Comparison of ENCODE assay signal across 13 cellular contexts in genomic region chr15:29734917-29735572, GRCh38.
DNase-seq lines count a peak whose midpoint lies in the region; ATAC-seq, FAIRE-seq and TF ChIP-seq lines count a peak whose summit lies in the region.
"Had no signal": no experiment of that assay in that cellular context is flagged by ENCODE, and none has a peak within 500 bp of the region (broad histone marks: within the 10 kb centered on the region; RNA-seq: fewer than 3 reads in every experiment).

No MANE protein-coding gene starts in this region.

- H3K4me3 Mint-ChIP-seq in type B pancreatic cell = no peak overlapping the region
- H3K4me3 Mint-ChIP-seq: CD8-positive, alpha-beta T cell had no signal

- no peaks in the 10 kb centered on the region for H3K27me3 Mint-ChIP-seq in type B pancreatic cell

- no peaks in the 10 kb centered on the region for H3K79me2 ChIP-seq in GM23248 (ENCODE audit: insufficient read depth)

- no peaks in the 10 kb centered on the region for H3K9me2 ChIP-seq in GM23248 (ENCODE audit: insufficient read depth)

- in situ Hi-C loops in GM23248 (cut with MboI) = no loop called here

- H4K20me1 ChIP-seq in GM23248 (ENCODE audit: insufficient read depth) = no peaks in the 10 kb centered on the region

- H3F3A ChIP-seq in GM23248 (ENCODE audit: insufficient read depth) = peaks cover 26% of the 10 kb centered on the region

- no peak overlapping the region for H3K9ac ChIP-seq in GM23248

- H3K9me3 Mint-ChIP-seq in type B pancreatic cell = no peaks in the 10 kb centered on the region
- H3K9me3 Mint-ChIP-seq: CD8-positive, alpha-beta T cell had no signal

- H3K36me3 ChIP-seq in GM23248 (ENCODE audit: low read depth) (peaks cover 56% of the 10 kb centered on the region), MG63 (peaks cover 66% of the 10 kb centered on the region), pancreas (peaks cover 0 to 23% (median 15%) of the 10 kb centered on the region in 3 donors)

- H2AFZ ChIP-seq in GM23248 = no peak overlapping the region

- no peaks in the 10 kb centered on the region for H3K9me3 ChIP-seq in GM23248 (ENCODE audit: low read depth)
- no peaks in the 10 kb centered on the region for H3K9me3 ChIP-seq in MG63
- no peaks in the 10 kb centered on the region for H3K9me3 ChIP-seq in pancreas
- H3K9me3 ChIP-seq: ascending aorta had no signal

- H3K4me1 Mint-ChIP-seq in type B pancreatic cell (ENCODE audit: unreplicated experiment) = peaks cover 9% of the 10 kb centered on the region

- WGBS in GM23248 (ENCODE audit: low coverage in 1 of 2, low lambda C conversion rate in 2 of 2, missing lambda C conversion rate in 2 of 2), 2 experiments = 84 to 90% methylated on average over 5 of the region's 5 CpGs
- 60 to 67% methylated on average over 5 of the region's 5 CpGs for WGBS in pancreas, 2 donors

- H3K27ac ChIP-seq in GM23248 = no peak overlapping the region
- peak overlapping the region in 3 of 4 donors; percentile 25 to 55 (median 28) for H3K27ac ChIP-seq in pancreas
- H3K27ac ChIP-seq: ascending aorta had no signal

- H3K36me3 Mint-ChIP-seq in type B pancreatic cell = peaks cover 33% of the 10 kb centered on the region
- H3K36me3 Mint-ChIP-seq: CD8-positive, alpha-beta T cell had no signal

- H3K4me3 ChIP-seq in GM23248 (no peak overlapping the region), MG63 (no peak overlapping the region), epithelial cell of proximal tubule (ENCODE audit: low read depth, low read length) (no peak overlapping the region), pancreas (no peak overlapping the region)
- H3K4me3 ChIP-seq: ascending aorta had no signal

- ATAC-seq in pancreas (peak; percentile 42 to 70 (median 56)), GM21717 (IDR thresholded peaks at IDR 0.05; ENCODE audit: unreplicated experiment) (no peak), HG03095 (IDR thresholded peaks at IDR 0.05; ENCODE audit: unreplicated experiment) (no peak)
- ATAC-seq: CD8-positive, alpha-beta T cell; right cardiac atrium had no signal

- FAIRE-seq in pancreas (lab: Jason Lieb, UNC) = peak; percentile 65
- FAIRE-seq: endothelial cell of umbilical vein had no signal

- TF ChIP-seq CTCF in epithelial cell of proximal tubule (conservative IDR thresholded peaks at IDR 0.05; ENCODE audit: low read depth, low read length) (no peak), pancreas (IDR thresholded peaks at IDR 0.05) (no peak), type B pancreatic cell (conservative IDR thresholded peaks at IDR 0.05) (no peak)

- DNase-seq in GM23248 (peak; percentile 10), MG63 (peak; percentile 31), epithelial cell of proximal tubule (ENCODE audit: low read depth) (peak; percentile 62), pancreas (no peak), NCI-H2196 (lab: John Stamatoyannopoulos, UW; ENCODE audit: unreplicated experiment) (no peak), type B pancreatic cell (ENCODE audit: extremely low spot score, unreplicated experiment) (no peak)
- DNase-seq: CD8-positive, alpha-beta T cell; NCI-H748 treated with DMSO at 0.1 percent for 48 hours; right cardiac atrium had no signal

- H3K4me1 ChIP-seq in GM23248 (ENCODE audit: insufficient read depth) (peaks cover 11% of the 10 kb centered on the region), pancreas (peaks cover 0 to 22% (median 0%) of the 10 kb centered on the region in 3 donors)

- H3K27ac Mint-ChIP-seq in type B pancreatic cell = no peak overlapping the region
- H3K27ac Mint-ChIP-seq: CD8-positive, alpha-beta T cell had no signal

- intact Hi-C loops in pancreas (cut with DNase I) = no loop called here

- H3K4me2 ChIP-seq in GM23248 (ENCODE audit: unreplicated experiment) = no peak overlapping the region

- H3K27me3 ChIP-seq in GM23248 (replicated peaks; ENCODE audit: insufficient read depth) = no peaks in the 10 kb centered on the region
- H3K27me3 ChIP-seq in MG63 = no peaks in the 10 kb centered on the region
- no peaks in the 10 kb centered on the region for H3K27me3 ChIP-seq in pancreas
- H3K27me3 ChIP-seq: ascending aorta had no signal

Comparison
In these comparisons a context has a peak if more than half of its experiments do, and no peak if none do; other contexts are left out.
1. DNase-seq: peak in GM23248 (single experiment), MG63 (single experiment) and epithelial cell of proximal tubule (single experiment); none in pancreas (0 of 6), NCI-H2196 (single experiment) and type B pancreatic cell (single experiment).
2. ATAC-seq: peak in pancreas (4 of 4); none in GM21717 (single experiment) and HG03095 (single experiment).